17 cellular contexts compared by ENCODE assay signal in the genomic region with DNA sequence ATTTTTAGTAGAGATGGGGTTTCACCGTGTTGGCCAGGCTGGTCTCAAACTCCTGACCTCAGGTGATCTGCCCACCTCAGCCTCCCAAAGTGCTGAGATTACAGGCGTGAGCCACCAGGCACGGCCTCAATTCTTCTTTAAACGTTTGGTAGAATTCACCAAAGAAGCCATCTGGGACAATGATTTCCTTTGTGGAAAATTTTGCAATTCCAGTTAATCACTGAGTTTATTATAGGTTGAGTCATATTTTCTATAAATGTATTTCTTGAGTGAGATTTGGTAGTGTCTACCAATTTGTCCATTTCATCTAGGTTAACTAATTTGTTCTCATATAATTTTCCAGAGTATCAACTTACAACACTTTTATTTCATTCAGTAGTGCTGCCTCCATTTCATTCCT.
DNase-seq lines count a peak whose midpoint lies in the region; ATAC-seq and TF ChIP-seq lines count a peak whose summit lies in the region.
"Had no signal": no experiment of that assay in that cellular context is flagged by ENCODE, and none has a peak within 500 bp of the region (broad histone marks: within the 10 kb centered on the region; RNA-seq: fewer than 3 reads in every experiment).

No MANE protein-coding gene starts in this region.

- no peaks in the 10 kb centered on the region for H3K27me3 ChIP-seq in PC-3 (ENCODE audit: low read length)
- H3K27me3 ChIP-seq: BE2C; BLaER1 treated with 17β-estradiol and CSF1 and Interleukin-3, amounts not matched to agents 10 nM and 100 nM had no signal

- H3K4me1 ChIP-seq in PC-3 (ENCODE audit: insufficient read depth, low read length) = peaks cover 27% of the 10 kb centered on the region
- H3K4me1 ChIP-seq: BE2C; BLaER1 treated with 17β-estradiol and CSF1 and Interleukin-3, amounts not matched to agents 10 nM and 100 nM; Caco-2 had no signal

- H3K9me2 ChIP-seq in PC-3 (replicated peaks; ENCODE audit: low read length) = no peaks in the 10 kb centered on the region

- peak overlapping the region; percentile 82 for H3K27ac ChIP-seq in PC-3 (ENCODE audit: low read length)
- H3K27ac ChIP-seq: BLaER1 treated with 17β-estradiol and CSF1 and Interleukin-3, amounts not matched to agents 10 nM and 100 nM had no signal

- no peaks in the 10 kb centered on the region for H3K36me3 ChIP-seq in PC-3 (ENCODE audit: low read depth, low read length)
- H3K36me3 ChIP-seq: BE2C; BLaER1 treated with 17β-estradiol and CSF1 and Interleukin-3, amounts not matched to agents 10 nM and 100 nM had no signal

- H3K79me2 ChIP-seq in PC-3 (ENCODE audit: low read length) = no peaks in the 10 kb centered on the region

- peaks cover 5% of the 10 kb centered on the region for H3F3A ChIP-seq in PC-3 (ENCODE audit: low read length, unreplicated experiment)

- peak; percentile 29; the same call in 1 of the 2 replicates for ATAC-seq in PC-3
- ATAC-seq in HG03565 (IDR thresholded peaks at IDR 0.05; ENCODE audit: unreplicated experiment) = no peak
- ATAC-seq: CD8-positive, alpha-beta T cell; GM23338 had no signal

- H3K9ac ChIP-seq in PC-3 (ENCODE audit: low read length) = peak overlapping the region; percentile 30; the same call in 1 of the 2 replicates
- H3K9ac ChIP-seq: BLaER1 treated with 17β-estradiol and CSF1 and Interleukin-3, amounts not matched to agents 10 nM and 100 nM had no signal

- CTCF ChIA-PET in PC-3 (lab: Charles Lee) = no interaction called here

- no peak overlapping the region for H2AFZ ChIP-seq in PC-3 (ENCODE audit: low read length)
- H2AFZ ChIP-seq: GM23338 had no signal

- POLR2A ChIA-PET in PC-3 (lab: Charles Lee; ENCODE audit: unreplicated experiment) = no interaction called here

- H3K4me3 ChIP-seq in PC-3 (ENCODE audit: low read length) = 0 out of 2 replicates have a peak overlapping the region, but pooled peaks have one; percentile 12
- H3K4me3 ChIP-seq in fibroblast of mammary gland (ENCODE audit: control insufficient read depth, low read depth, low read length) = no peak overlapping the region
- H3K4me3 ChIP-seq: BLaER1 treated with 17β-estradiol and CSF1 and Interleukin-3, amounts not matched to agents 10 nM and 100 nM; GM23338 had no signal

- peak overlapping the region; percentile 48 for H3K4me2 ChIP-seq in PC-3 (ENCODE audit: low read length)
- H3K4me2 ChIP-seq: BLaER1 treated with 17β-estradiol and CSF1 and Interleukin-3, amounts not matched to agents 10 nM and 100 nM; GM23338 had no signal

- no TSS peak for BruUV-seq in PC-3 (replicated peaks; lab: Mats Ljungman, UMichigan)

- DNase-seq in EH (ENCODE audit: low read depth) = peak; percentile 19
- DNase-seq in PC-3 = peak; percentile 73
- DNase-seq in fibroblast of mammary gland (ENCODE audit: low read depth) = peak; percentile 33
- no peak for DNase-seq in activated CD8-positive, alpha-beta memory T cell treated with anti-CD3 and anti-CD28 coated beads, Interleukin-2, amount 50 U/mL, for 48 hours
- no peak for DNase-seq in cerebellar cortex (ENCODE audit: low spot score)
- DNase-seq in EL = no peak
- DNase-seq: AML-193; BE2C; Caco-2; CD4-positive, CD25-positive, alpha-beta regulatory T cell; CD8-positive, alpha-beta T cell; DMS153; H9; HFFc6 had no signal

- intact Hi-C loops in PC-3 (cut with micrococcal nuclease) = no loop called here

- H4K20me1 ChIP-seq in PC-3 (ENCODE audit: low read length) = no peaks in the 10 kb centered on the region
- H4K20me1 ChIP-seq: BLaER1 treated with 17β-estradiol and CSF1 and Interleukin-3, amounts not matched to agents 10 nM and 100 nM had no signal

- no peaks in the 10 kb centered on the region for H3K9me3 ChIP-seq in PC-3 (ENCODE audit: low read length)
- H3K9me3 ChIP-seq: BE2C, Caco-2 had no signal

- TF ChIP-seq CTCF in PC-3 (conservative IDR thresholded peaks at IDR 0.05; ENCODE audit: low read depth, low read length) (no peak), fibroblast of mammary gland (conservative IDR thresholded peaks at IDR 0.05; ENCODE audit: control insufficient read depth, insufficient read depth, low read depth, low read length) (no peak)

Comparison
In these comparisons a context has a peak if more than half of its experiments do, and no peak if none do; other contexts are left out.
1. DNase-seq: peak in EH (single experiment), PC-3 (single experiment) and fibroblast of mammary gland (single experiment); none in activated CD8-positive, alpha-beta memory T cell treated with anti-CD3 and anti-CD28 coated beads, Interleukin-2, amount 50 U/mL, for 48 hours (single experiment), cerebellar cortex (single experiment) and EL (single experiment).